8 cellular contexts compared by ENCODE assay signal in genomic region chr3:13452490-13453335, GRCh38. TPM values are rescaled to one million over a fixed set of nuclear protein-coding genes. Genes with fewer than 3 reads are reported as not detected.
A peak's percentile ranks its signal among the peaks of the same experiment; 100 is the strongest.
DNase-seq lines count a peak whose midpoint lies in the region; ATAC-seq and TF ChIP-seq lines count a peak whose summit lies in the region.

No MANE protein-coding gene starts in this region.

- H3K4me1 ChIP-seq in naive thymus-derived CD4-positive, alpha-beta T cell (ENCODE audit: control insufficient read depth in 2 of 2, insufficient read depth in 2 of 2, low read length in 2 of 2): peaks cover 13 to 15% of the 10 kb centered on the region in 2 donors

- no peaks in the 10 kb centered on the region for H3K9me3 ChIP-seq in naive thymus-derived CD4-positive, alpha-beta T cell (ENCODE audit: control insufficient read depth in 2 of 3, low read length in 3 of 3)

- H3K9me3 Mint-ChIP-seq in HFFc6: no peaks in the 10 kb centered on the region
- no peaks in the 10 kb centered on the region for H3K9me3 Mint-ChIP-seq in activated T-cell treated with anti-CD3 and anti-CD28 coated beads, Interleukin-2, amount 50 U/mL, for 4 hours
- no peaks in the 10 kb centered on the region for H3K9me3 Mint-ChIP-seq in naive thymus-derived CD4-positive, alpha-beta T cell
- H3K9me3 Mint-ChIP-seq in type B pancreatic cell: no peaks in the 10 kb centered on the region

- H3K4me1 Mint-ChIP-seq in HFFc6 (ENCODE audit: low read depth) (peaks cover 10% of the 10 kb centered on the region), type B pancreatic cell (ENCODE audit: unreplicated experiment) (peaks cover 23% of the 10 kb centered on the region)
- peaks cover 18% of the 10 kb centered on the region for H3K4me1 Mint-ChIP-seq in activated T-cell treated with anti-CD3 and anti-CD28 coated beads, Interleukin-2, amount 50 U/mL, for 4 hours (ENCODE audit: low read depth)
- H3K4me1 Mint-ChIP-seq in naive thymus-derived CD4-positive, alpha-beta T cell: peaks cover 0 to 33% (median 16%) of the 10 kb centered on the region in 7 donors

- POLR2A ChIA-PET in naive thymus-derived CD4-positive, alpha-beta T cell (lab: Charles Lee): interaction anchor here (0.6 to 6.5 kb wide), 10 partner anchors 20 to 381 kb away, joined by 3 to 100 read pairs (median 8); partner anchors contain the start of genes HDAC11 and NUP210

- no peaks in the 10 kb centered on the region for H3K36me3 ChIP-seq in naive thymus-derived CD4-positive, alpha-beta T cell (ENCODE audit: control insufficient read depth in 2 of 3, insufficient read depth in 3 of 3, low read length in 3 of 3)

- intact Hi-C loops in naive thymus-derived CD4-positive, alpha-beta T cell (cut with micrococcal nuclease): loop anchor here (1.0 to 10.0 kb wide), 13 partner anchors 38 to 726 kb away; partner anchors contain the start of genes LSM3 (in 1 of the 2), RPL32 (in 1 of the 2) and XPC (in 1 of the 2)

- H3K4me3 Mint-ChIP-seq in HFFc6 (peak overlapping the region; percentile 93), type B pancreatic cell (peak overlapping the region; percentile 90)
- H3K4me3 Mint-ChIP-seq in activated T-cell treated with anti-CD3 and anti-CD28 coated beads, Interleukin-2, amount 50 U/mL, for 4 hours: peak overlapping the region; percentile 83
- peak overlapping the region; percentile 79 to 99 (median 97) for H3K4me3 Mint-ChIP-seq in naive thymus-derived CD4-positive, alpha-beta T cell

- peak overlapping the region; percentile 74 for H3K27ac ChIP-seq in naive thymus-derived CD4-positive, alpha-beta T cell (ENCODE audit: low read depth, low read length)

- H3K27ac Mint-ChIP-seq in HFFc6 (no peak overlapping the region), type B pancreatic cell (peak overlapping the region; percentile 92)
- H3K27ac Mint-ChIP-seq in naive thymus-derived CD4-positive, alpha-beta T cell: peak overlapping the region in 7 of 9 donors; percentile 49 to 99 (median 97)

- CTCF ChIA-PET in naive thymus-derived CD4-positive, alpha-beta T cell (lab: Charles Lee): interaction anchor here (0.7 to 6.6 kb wide), 29 partner anchors 10 to 437 kb away, joined by 3 to 147 read pairs (median 6); partner anchors contain the start of genes HDAC11 and NUP210

- ATAC-seq in activated T-cell treated with anti-CD3 and anti-CD28 coated beads, Interleukin-2, amount 50 U/mL, for 4 hours: peak in 1 of 2 donors; percentile 18
- ATAC-seq in naive thymus-derived CD4-positive, alpha-beta T cell: peak; percentile 55

- peak overlapping the region; percentile 94 for H3K4me3 ChIP-seq in naive thymus-derived CD4-positive, alpha-beta T cell (ENCODE audit: low read length)

- H3K27me3 Mint-ChIP-seq in HFFc6 (ENCODE audit: insufficient read depth) (peaks cover 15% of the 10 kb centered on the region), type B pancreatic cell (no peaks in the 10 kb centered on the region)
- H3K27me3 Mint-ChIP-seq in activated T-cell treated with anti-CD3 and anti-CD28 coated beads, Interleukin-2, amount 50 U/mL, for 4 hours (ENCODE audit: low read depth): no peaks in the 10 kb centered on the region
- no peaks in the 10 kb centered on the region for H3K27me3 Mint-ChIP-seq in naive thymus-derived CD4-positive, alpha-beta T cell

- no peaks in the 10 kb centered on the region for H3K27me3 ChIP-seq in naive thymus-derived CD4-positive, alpha-beta T cell (ENCODE audit: control insufficient read depth in 2 of 2, insufficient read depth in 2 of 2, low read length in 2 of 2)

- TF ChIP-seq CTCF in HFFc6 (IDR thresholded peaks at IDR 0.05) (peak; percentile 78), type B pancreatic cell (conservative IDR thresholded peaks at IDR 0.05) (peak; percentile 78)

- H3K36me3 Mint-ChIP-seq in HFFc6 (ENCODE audit: low read depth) (no peaks in the 10 kb centered on the region), type B pancreatic cell (no peaks in the 10 kb centered on the region)
- no peaks in the 10 kb centered on the region for H3K36me3 Mint-ChIP-seq in activated T-cell treated with anti-CD3 and anti-CD28 coated beads, Interleukin-2, amount 50 U/mL, for 4 hours (ENCODE audit: insufficient read depth)
- H3K36me3 Mint-ChIP-seq in naive thymus-derived CD4-positive, alpha-beta T cell: no peaks in the 10 kb centered on the region

- DNase-seq in CMK (ENCODE audit: low read depth): peak; percentile 38
- DNase-seq in HFFc6: peak; percentile 56
- DNase-seq in NCI-H82 treated with DMSO at 0.1 percent for 48 hours (lab: John Stamatoyannopoulos, UW; ENCODE audit: unreplicated experiment): peak; percentile 2
- DNase-seq in activated T-cell treated with anti-CD3 and anti-CD28 coated beads, Interleukin-2, amount 50 U/mL, for 4 hours: peak; percentile 18
- peak; percentile 39 for DNase-seq in fibroblast of gingiva (ENCODE audit: low read depth)
- DNase-seq in naive thymus-derived CD4-positive, alpha-beta T cell: peak in 8 of 9 donors; percentile 30 to 70 (median 61)
- DNase-seq in type B pancreatic cell (ENCODE audit: extremely low spot score, unreplicated experiment): no peak
- DNase-seq in NCI-H1436 treated with DMSO at 0.1 percent for 48 hours (lab: John Stamatoyannopoulos, UW): no peak

RNA-seq across cellular contexts. Expression of gene HDAC11, which starts 27.4 kb away (rescaled TPM):
- total RNA-seq in HFFc6 (2021; fragmentation: NEBNext Ultra II Directional; extraction: Animal tissue kit (Norgen Biotek cat#: 25700)): 10 to 100 TPM in 2 of 6 experiments, 1 to 10 TPM in 4; 8.0 to 12.4 (median 9.1) TPM
- total RNA-seq in activated T-cell treated with anti-CD3 and anti-CD28 coated beads, Interleukin-2, amount 50 U/mL, for 4 hours: 1 to 10 TPM; 2.0 to 2.6 (median 2.3) TPM
- 1 to 10 TPM; 1.2 to 8.0 (median 7.3) TPM for total RNA-seq in naive thymus-derived CD4-positive, alpha-beta T cell
- 1 to 10 TPM; 4.5 to 6.3 TPM for polyA plus RNA-seq in naive thymus-derived CD4-positive, alpha-beta T cell
- total RNA-seq in type B pancreatic cell (ENCODE audit: low replicate concordance): 21.9 and 26.1 TPM in 2 replicates

RNA-seq across cellular contexts. Expression of gene NUP210, which starts 32.6 kb away (rescaled TPM):
- total RNA-seq in HFFc6 (2021; fragmentation: NEBNext Ultra II Directional; extraction: Animal tissue kit (Norgen Biotek cat#: 25700)): 1 to 10 TPM in 4 of 6 experiments, under 1 TPM in 2; 0.33 to 3.4 (median 3.1) TPM
- total RNA-seq in activated T-cell treated with anti-CD3 and anti-CD28 coated beads, Interleukin-2, amount 50 U/mL, for 4 hours: 10 to 100 TPM; 80.3 to 83.4 (median 82.0) TPM
- 100 to 1,000 TPM; 131 to 164 (median 150) TPM for total RNA-seq in naive thymus-derived CD4-positive, alpha-beta T cell
- polyA plus RNA-seq in naive thymus-derived CD4-positive, alpha-beta T cell: 10 to 100 TPM; 52.6 to 93.6 TPM
- 21.6 and 26.5 TPM in 2 replicates for total RNA-seq in type B pancreatic cell (ENCODE audit: low replicate concordance)

Comparison
In these comparisons a context has a peak if more than half of its experiments do, and no peak if none do; other contexts are left out.
1. DNase-seq: peak in CMK (single experiment), HFFc6 (single experiment), NCI-H82 treated with DMSO at 0.1 percent for 48 hours (single experiment), activated T-cell treated with anti-CD3 and anti-CD28 coated beads, Interleukin-2, amount 50 U/mL, for 4 hours (single experiment), fibroblast of gingiva (single experiment) and naive thymus-derived CD4-positive, alpha-beta T cell (8 of 9); none in type B pancreatic cell (single experiment) and NCI-H1436 treated with DMSO at 0.1 percent for 48 hours (single experiment).
2. Peak in every context shown above with its lines, with median percentiles within 50 percentile points of each other: H3K4me3 Mint-ChIP-seq.